ENCODE assay signal across 17 cellular contexts in the genomic region with DNA sequence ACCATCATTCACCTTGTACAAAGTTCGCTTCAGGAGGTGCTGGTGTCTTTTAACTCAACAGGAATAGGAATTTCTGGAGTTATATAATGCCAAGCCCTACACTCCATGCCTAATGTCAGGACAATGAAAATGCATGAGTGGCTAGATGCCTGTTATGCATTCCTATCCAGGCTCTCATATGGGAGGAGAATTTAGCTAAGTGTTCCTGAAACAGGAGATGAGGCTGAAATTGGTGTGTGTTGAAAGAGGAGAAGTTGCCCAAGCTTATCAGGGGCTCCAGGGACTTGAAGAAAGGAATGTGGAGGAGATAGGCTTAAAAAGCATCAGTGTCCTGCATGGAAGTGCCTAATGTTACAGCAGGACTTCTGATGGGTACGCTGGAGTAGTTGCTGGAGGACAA. TPM values are rescaled to one million over a fixed set of nuclear protein-coding genes. Genes with fewer than 3 reads are reported as not detected.
A peak's percentile ranks its signal among the peaks of the same experiment; 100 is the strongest.
DNase-seq lines count a peak whose midpoint lies in the region; ATAC-seq and TF ChIP-seq lines count a peak whose summit lies in the region.
"Had no signal": no experiment of that assay in that cellular context is flagged by ENCODE, and none has a peak within 500 bp of the region (broad histone marks: within the 10 kb centered on the region; RNA-seq: fewer than 3 reads in every experiment).

No MANE protein-coding gene starts in this region.

- H3K4me1 ChIP-seq in BE2C = no peaks in the 10 kb centered on the region

- TF ChIP-seq CTCF in choroid plexus epithelial cell (conservative IDR thresholded peaks at IDR 0.05; ENCODE audit: low read depth, low read length) (no peak), BE2C (IDR thresholded peaks at IDR 0.05; ENCODE audit: low read depth, low read length) (no peak)

- no peak overlapping the region for H3K4me3 ChIP-seq in choroid plexus epithelial cell (ENCODE audit: low read depth, low read length)
- no peak overlapping the region for H3K4me3 ChIP-seq in BE2C (ENCODE audit: low read depth, low read length)

- ATAC-seq in GM18517 (IDR thresholded peaks at IDR 0.05; ENCODE audit: unreplicated experiment) = no peak
- ATAC-seq: HepG2 had no signal

- intact Hi-C loops in posterior vena cava (cut with DNase I) = no loop called here

- DNase-seq in AG08395 (ENCODE audit: low spot score) (peak; percentile 48), GM04504 (ENCODE audit: low read depth) (peak; percentile 5), choroid plexus epithelial cell (ENCODE audit: low read depth) (peak; percentile 8), iris pigment epithelial cell (ENCODE audit: low read depth) (peak; percentile 20), posterior vena cava (ENCODE audit: low spot score) (no peak), BE2C (no peak)
- DNase-seq in activated CD4-positive, alpha-beta T cell treated with anti-CD3 and anti-CD28 coated beads, Interleukin-2, amount 50 U/mL, for 48 hours = no peak
- DNase-seq: CD4-positive, alpha-beta T cell; DMS79 treated with DMSO at 0.1 percent for 48 hours; GF-D8; MM.1S; NCI-H1105; NCI-H1694 treated with DMSO at 0.1 percent for 48 hours; NCI-H446 treated with DMSO at 0.1 percent for 48 hours; SHP77 had no signal

- H3K36me3 ChIP-seq in BE2C = no peaks in the 10 kb centered on the region

- H3K9me3 ChIP-seq in BE2C = no peaks in the 10 kb centered on the region

- H3K27me3 ChIP-seq in BE2C = no peaks in the 10 kb centered on the region

RNA-seq across cellular contexts. Expression of a gene that starts 26.9 kb away (rescaled TPM):
- total RNA-seq in posterior vena cava = 100 to 1,000 TPM; 357 to 477 TPM
- 24.7 TPM for polyA plus RNA-seq in BE2C (2012; ENCODE audit: insufficient read depth, insufficient read length, low read depth)
- total RNA-seq: CD4-positive, alpha-beta T cell had no signal
- polyA plus RNA-seq: HepG2 had no signal

Comparison
In these comparisons a context has a peak if more than half of its experiments do, and no peak if none do; other contexts are left out.
1. DNase-seq: peak in AG08395 (single experiment), GM04504 (single experiment), choroid plexus epithelial cell (single experiment) and iris pigment epithelial cell (single experiment); none in posterior vena cava (single experiment), BE2C (single experiment) and activated CD4-positive, alpha-beta T cell treated with anti-CD3 and anti-CD28 coated beads, Interleukin-2, amount 50 U/mL, for 48 hours (0 of 2).